Comparison of ENCODE assay signal across 23 cellular contexts in the genomic region with DNA sequence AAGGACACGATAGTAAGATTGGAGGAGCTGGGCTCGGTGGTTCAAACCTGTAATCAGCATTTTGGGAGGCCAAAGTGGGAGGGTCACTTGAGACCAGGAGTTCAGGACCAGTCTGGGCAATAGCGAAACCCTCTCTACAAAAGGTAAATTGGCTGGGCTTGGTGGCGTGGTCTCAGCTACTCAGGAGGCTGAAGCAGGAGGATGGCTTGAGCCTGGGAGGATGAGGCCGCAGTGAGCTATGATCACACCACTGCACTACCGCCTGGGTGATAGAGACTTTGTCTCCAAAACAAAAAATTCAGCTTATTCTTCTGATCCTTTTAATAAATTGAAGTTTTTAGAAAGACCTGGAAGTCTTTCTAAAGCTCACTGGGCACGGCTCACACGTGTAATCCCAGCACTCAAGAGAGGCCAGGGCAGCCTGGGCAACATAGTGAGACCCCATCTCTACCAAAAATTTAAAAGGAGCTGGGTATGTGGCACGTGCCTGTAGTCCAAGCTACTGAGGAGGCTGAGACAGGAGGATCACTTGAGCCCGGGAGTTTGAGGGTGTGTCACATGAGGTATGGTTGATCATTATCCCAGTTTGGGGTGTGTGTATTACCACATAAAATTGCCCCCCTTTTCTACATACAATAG. TPM values are rescaled to one million over a fixed set of nuclear protein-coding genes. Genes with fewer than 3 reads are reported as not detected.
DNase-seq lines count a peak whose midpoint lies in the region; ATAC-seq, FAIRE-seq and TF ChIP-seq lines count a peak whose summit lies in the region.
"Had no signal": no experiment of that assay in that cellular context is flagged by ENCODE, and none has a peak within 500 bp of the region (broad histone marks: within the 10 kb centered on the region; RNA-seq: fewer than 3 reads in every experiment).

No MANE protein-coding gene starts in this region.

- no peaks in the 10 kb centered on the region for H3K9me3 Mint-ChIP-seq in activated T-cell treated with anti-CD3 and anti-CD28 coated beads, Interleukin-2, amount 50 U/mL, for 24 hours
- H3K9me3 Mint-ChIP-seq in GM23338: no peaks in the 10 kb centered on the region
- H3K9me3 Mint-ChIP-seq: CD8-positive, alpha-beta T cell; H9 had no signal

- H3K27me3 ChIP-seq in GM23338 (ENCODE audit: insufficient read depth) (no peaks in the 10 kb centered on the region), K562 (ENCODE audit: control insufficient read depth in 2 of 2, insufficient read depth in 2 of 2, low read length in 2 of 2) (peaks cover 8 to 17% of the 10 kb centered on the region in 2 experiments)
- H3K27me3 ChIP-seq: BLaER1 treated with 17β-estradiol and CSF1 and Interleukin-3, amounts not matched to agents 10 nM and 100 nM; MG63; SJSA1 had no signal

- peak overlapping the region; percentile 40 for H3K27ac Mint-ChIP-seq in activated T-cell treated with anti-CD3 and anti-CD28 coated beads, Interleukin-2, amount 50 U/mL, for 24 hours
- H3K27ac Mint-ChIP-seq in GM23338: no peak overlapping the region
- H3K27ac Mint-ChIP-seq: CD8-positive, alpha-beta T cell had no signal

- H3K4me2 ChIP-seq in A549 (no peak overlapping the region), GM23338 (no peak overlapping the region), K562 (ENCODE audit: insufficient read depth, low read length) (no peak overlapping the region)
- H3K4me2 ChIP-seq: BLaER1 treated with 17β-estradiol and CSF1 and Interleukin-3, amounts not matched to agents 10 nM and 100 nM; PC-9 had no signal

- no peak for DNase-seq in activated T-cell treated with anti-CD3 and anti-CD28 coated beads, Interleukin-2, amount 50 U/mL, for 24 hours
- DNase-seq in activated T-cell treated with anti-CD3 and anti-CD28 coated beads for 4 hours: no peak
- no peak for DNase-seq in A549 (ENCODE audit: low read depth in 1 of 2, low spot score in 1 of 2)
- DNase-seq in GM23338 (ENCODE audit: low spot score): no peak
- no peak for DNase-seq in K562 (ENCODE audit: extremely low read depth in 1 of 4, low spot score in 3 of 4)
- no peak for DNase-seq in Ammon's horn (ENCODE audit: low spot score)
- no peak for DNase-seq in stimulated activated CD4-positive, alpha-beta T cell treated with anti-CD3 and anti-CD28 coated beads, Interleukin-12 subunit alpha, Interleukin-12 subunit beta, amount 100 ng/mL, for 4 hours
- no peak for DNase-seq in foreskin melanocyte
- DNase-seq: CD8-positive, alpha-beta T cell; H9; IMR-90; Karpas-422; MG63; NCI-H1048; NCI-H1436; NCI-H1930; NCI-H526; PC-9 had no signal

- no peak for TF ChIP-seq POLR2A in A549 (IDR thresholded peaks at IDR 0.05; ENCODE audit: low read length)
- TF ChIP-seq POLR2A in K562 (conservative IDR thresholded peaks at IDR 0.05): no peak

- in situ Hi-C loops in K562 (cut with MboI): loop anchor here (5.0 kb wide), 1 partner anchor 606 kb away; no protein-coding TSS in a partner anchor

- peaks cover 2% of the 10 kb centered on the region for H3K4me1 Mint-ChIP-seq in activated T-cell treated with anti-CD3 and anti-CD28 coated beads, Interleukin-2, amount 50 U/mL, for 24 hours (ENCODE audit: low read depth)
- H3K4me1 Mint-ChIP-seq in GM23338: peaks cover 4% of the 10 kb centered on the region; the same call in 1 of the 3 replicates

- no peak overlapping the region for H2AFZ ChIP-seq in GM23338
- H2AFZ ChIP-seq in K562 (ENCODE audit: low read depth, low read length): no peak overlapping the region
- H2AFZ ChIP-seq: PC-9 had no signal

- peaks cover 31% of the 10 kb centered on the region for H3K36me3 Mint-ChIP-seq in activated T-cell treated with anti-CD3 and anti-CD28 coated beads, Interleukin-2, amount 50 U/mL, for 24 hours (ENCODE audit: low read depth)
- peaks cover 29% of the 10 kb centered on the region; the same call in 2 of the 3 replicates for H3K36me3 Mint-ChIP-seq in GM23338 (ENCODE audit: low read depth)

- no peak for FAIRE-seq in A549 (lab: Jason Lieb, UNC)
- FAIRE-seq in K562 (lab: Jason Lieb, UNC): no peak
- FAIRE-seq: D721Med had no signal

- TF ChIP-seq RAD21 in A549 (conservative IDR thresholded peaks at IDR 0.05 in 1 of 2, IDR thresholded peaks at IDR 0.05 in 1 of 2) (no peak), K562 (CRISPR knock-in tag; conservative IDR thresholded peaks at IDR 0.05 in 1 of 2, IDR thresholded peaks at IDR 0.05 in 1 of 2) (no peak)

- no peak overlapping the region for H3K27ac ChIP-seq in A549
- no peak overlapping the region for H3K27ac ChIP-seq in GM23338 (ENCODE audit: low read depth)
- H3K27ac ChIP-seq in K562 (ENCODE audit: extremely low read depth, low read depth, low read length): no peak overlapping the region
- H3K27ac ChIP-seq: BLaER1 treated with 17β-estradiol and CSF1 and Interleukin-3, amounts not matched to agents 10 nM and 100 nM; HL-60; PC-9; SJSA1 had no signal

- H3K36me3 ChIP-seq in GM23338 (ENCODE audit: insufficient read depth): peaks cover 4% of the 10 kb centered on the region; the same call in 1 of the 2 replicates
- H3K36me3 ChIP-seq in K562 (ENCODE audit: control insufficient read depth, insufficient read depth, low read length): peaks cover 7% of the 10 kb centered on the region; the same call in 1 of the 3 replicates

- H3K4me3 ChIP-seq in A549 (no peak overlapping the region), GM23338 (no peak overlapping the region), K562 (no peak overlapping the region)
- H3K4me3 ChIP-seq: BLaER1 treated with 17β-estradiol and CSF1 and Interleukin-3, amounts not matched to agents 10 nM and 100 nM; MG63; PC-9; SJSA1 had no signal

- intact Hi-C loops in K562 (cut with micrococcal nuclease): loop anchor here (10.0 kb wide), 2 partner anchors 303 to 693 kb away; no protein-coding TSS in a partner anchor

- POLR2A ChIA-PET in A549 (lab: Yijun Ruan, JAX) (no interaction called here), K562 (lab: Yijun Ruan, JAX) (interaction anchor here (0.6 to 2.6 kb wide), 6 partner anchors 10 to 632 kb away, joined by 3 to 17 read pairs (median 4); a partner anchor contains a TSS)

- H3K9me3 ChIP-seq in A549: no peaks in the 10 kb centered on the region
- H3K9me3 ChIP-seq in K562 (replicated peaks; ENCODE audit: control insufficient read depth, insufficient read depth, low read depth, low read length): no peaks in the 10 kb centered on the region
- H3K9me3 ChIP-seq: BLaER1 treated with 17β-estradiol and CSF1 and Interleukin-3, amounts not matched to agents 10 nM and 100 nM; MG63; SJSA1 had no signal

- H3K4me3 Mint-ChIP-seq in activated T-cell treated with anti-CD3 and anti-CD28 coated beads, Interleukin-2, amount 50 U/mL, for 24 hours: no peak overlapping the region
- H3K4me3 Mint-ChIP-seq in GM23338: no peak overlapping the region
- H3K4me3 Mint-ChIP-seq: CD8-positive, alpha-beta T cell had no signal

- no peaks in the 10 kb centered on the region for H3K9me1 ChIP-seq in K562 (ENCODE audit: control insufficient read depth, insufficient read depth, low read length)

- BruUV-seq in K562 (replicated peaks; lab: Mats Ljungman, UMichigan): no TSS peak

- H3K9me2 ChIP-seq in GM23338 (ENCODE audit: insufficient read depth): no peaks in the 10 kb centered on the region

- H3F3A ChIP-seq in GM23338 (replicated peaks; ENCODE audit: low read depth): peaks cover 19% of the 10 kb centered on the region

- TF ChIP-seq EP300 in A549 (IDR thresholded peaks at IDR 0.05) (no peak), K562 (IDR thresholded peaks at IDR 0.05; ENCODE audit: low read length) (no peak)

- 91% methylated on average over 10 of the region's 10 CpGs for WGBS in A549 (ENCODE audit: missing lambda C conversion rate)
- 49% methylated on average over 10 of the region's 10 CpGs for WGBS in K562 (ENCODE audit: insufficient coverage, low coverage, missing lambda C conversion rate)

- peak; percentile 29 to 38; a peak in 4 of 6 replicates for ATAC-seq in A549
- peak; percentile 10; the same call in 1 of the 3 replicates for ATAC-seq in GM23338
- ATAC-seq in K562: no peak; the same call in 2 of the 3 replicates
- ATAC-seq: CD8-positive, alpha-beta T cell had no signal

- H4K20me1 ChIP-seq in GM23338 (replicated peaks; ENCODE audit: insufficient read depth) (peaks cover 5% of the 10 kb centered on the region; the same call in 1 of the 2 replicates), K562 (replicated peaks; ENCODE audit: control insufficient read depth, insufficient read depth, low read length) (no peaks in the 10 kb centered on the region)

- H3K27me3 Mint-ChIP-seq in activated T-cell treated with anti-CD3 and anti-CD28 coated beads, Interleukin-2, amount 50 U/mL, for 24 hours: no peaks in the 10 kb centered on the region
- peaks cover 21% of the 10 kb centered on the region for H3K27me3 Mint-ChIP-seq in GM23338 (ENCODE audit: insufficient read depth, low read depth, poor library complexity)

- H3K4me1 ChIP-seq in A549 (no peaks in the 10 kb centered on the region), GM23338 (ENCODE audit: insufficient read depth) (no peaks in the 10 kb centered on the region), K562 (replicated peaks in 1 of 2; ENCODE audit: control insufficient read depth in 2 of 2, insufficient read depth in 2 of 2, low read length in 2 of 2) (no peaks in the 10 kb centered on the region)
- H3K4me1 ChIP-seq: BLaER1 treated with 17β-estradiol and CSF1 and Interleukin-3, amounts not matched to agents 10 nM and 100 nM; SJSA1 had no signal

- H3K79me2 ChIP-seq in GM23338 (replicated peaks; ENCODE audit: insufficient read depth) (no peaks in the 10 kb centered on the region), K562 (ENCODE audit: control insufficient read depth, insufficient read depth, low read length) (no peaks in the 10 kb centered on the region)

- TF ChIP-seq CTCF in A549 (IDR thresholded peaks at IDR 0.05): no peak
- TF ChIP-seq CTCF in GM23338 (conservative IDR thresholded peaks at IDR 0.05; ENCODE audit: low read depth in 2 of 2): no peak; a peak in 1 of 4 replicates
- no peak for TF ChIP-seq CTCF in K562 (IDR thresholded peaks at IDR 0.05 in 2 of 3, conservative IDR thresholded peaks at IDR 0.05 in 1 of 3; ENCODE audit: insufficient read depth in 2 of 3, low read depth in 1 of 3, low read length in 3 of 3)

- H3K9ac ChIP-seq in K562 (ENCODE audit: insufficient read depth in 1 of 2, low read depth in 2 of 2, low read length in 2 of 2): no peak overlapping the region
- H3K9ac ChIP-seq: BLaER1 treated with 17β-estradiol and CSF1 and Interleukin-3, amounts not matched to agents 10 nM and 100 nM had no signal

- CTCF ChIA-PET in A549 (lab: Yijun Ruan, JAX) (interaction anchor here (0.6 to 0.8 kb wide), 2 partner anchors 95 to 614 kb away, joined by 3 to 4 read pairs; no protein-coding TSS in a partner anchor), K562 (lab: Yijun Ruan, JAX; ENCODE audit: low intra/inter-chr PET ratio) (no interaction called here)

RNA-seq across cellular contexts. Expression of a gene that starts 15.3 kb away (rescaled TPM):
- polyA plus RNA-seq in A549 (2011; rRNA removed): 0.07 TPM in 1 of 2 replicates, not detected in the other
- 0.19 and 0.21 TPM in 2 replicates for polyA plus RNA-seq in A549 (2012; cell fraction: cytosol; rRNA removed)
- 1.2 and 1.7 TPM in 2 replicates for polyA plus RNA-seq in A549 (2012; cell fraction: nucleus; rRNA removed)
- polyA plus RNA-seq in A549 (2017; fragmentation: RNase III; extraction: RNeasy Plus Mini Kit Qiagen cat#74134 plus additional on column Dnase treatment): 0.08 to 0.25 TPM (median 0.12 TPM) in 3 replicates
- polyA minus RNA-seq in A549 (2011; rRNA and poly(A)+ RNA removed): not detected in 2 replicates
- 0.31 and 1.5 TPM in 2 replicates for total RNA-seq in GM23338 (2014; rRNA removed; shearing (Covaris generic))
- polyA plus RNA-seq in GM23338 (2016; fragmentation: Nextera tagmentation; extraction: Ambion mirVana): 0.71 and 0.78 TPM in 2 replicates
- total RNA-seq in K562 (2011; cell fraction: chromatin; rRNA removed; ENCODE audit: low replicate concordance): 0.49 and 1.1 TPM in 2 replicates
- total RNA-seq in K562 (2011; cell fraction: nucleolus; rRNA removed): 0.33 and 0.39 TPM in 2 replicates
- total RNA-seq in K562 (2011; cell fraction: nucleoplasm; rRNA removed): 0.37 and 0.38 TPM in 2 replicates
- 0.08 TPM in 1 of 2 replicates, not detected in the other for total RNA-seq in K562 (2014; rRNA removed)
- total RNA-seq in K562 (2014; rRNA removed; fragmentation: Illumina TruSeq; extraction: Trizol): 0.07 TPM in 1 of 2 replicates, not detected in the other
- total RNA-seq in K562 (2015; rRNA removed; fragmentation: Illumina TruSeq; extraction: Trizol): not detected in 2 replicates
- 0.09 and 0.27 TPM in 2 replicates for total RNA-seq in K562 (2021)
- 0.03 TPM in 1 of 2 replicates, not detected in the other for polyA plus RNA-seq in K562 (2011; rRNA removed)
- polyA plus RNA-seq in K562 (2011; cell fraction: cytosol; rRNA removed): 0.03 and 0.09 TPM in 2 replicates
- polyA plus RNA-seq in K562 (2011; cell fraction: nucleus; rRNA removed): 0.14 and 0.28 TPM in 2 replicates
- polyA plus RNA-seq in K562 (2012): 0.76 and 1.9 TPM in 2 replicates
- polyA plus RNA-seq in K562 (2014; fragmentation: Illumina TruSeq; extraction: Trizol): not detected in 2 replicates
- under 1 TPM; 0.01 to 0.06 TPM for polyA plus RNA-seq in K562 (2014; fragmentation: Nextera tagmentation; extraction: Ambion mirVana)
- 0.11 and 0.23 TPM in 2 replicates for polyA plus RNA-seq in K562 (2014; rRNA removed)
- not detected in 2 replicates for polyA minus RNA-seq in K562 (2011; rRNA and poly(A)+ RNA removed)
- polyA minus RNA-seq in K562 (2011; cell fraction: cytosol; rRNA and poly(A)+ RNA removed): not detected in 2 replicates
- 0.11 and 0.13 TPM in 2 replicates for polyA minus RNA-seq in K562 (2011; cell fraction: nucleus; rRNA and poly(A)+ RNA removed)
- total RNA-seq: HT1080, IMR-90, PC-9, SJSA1 had no signal

RNA-seq across cellular contexts. Expression of a gene that starts 19.3 kb away (rescaled TPM):
- polyA plus RNA-seq in A549 (2011; rRNA removed) (219 and 299 TPM in 2 replicates), A549 (2017; fragmentation: RNase III; extraction: RNeasy Plus Mini Kit Qiagen cat#74134 plus additional on column Dnase treatment) (245 to 264 TPM (median 264 TPM) in 3 replicates), GM23338 (2016; fragmentation: Nextera tagmentation; extraction: Ambion mirVana) (171 and 204 TPM in 2 replicates), K562 (2011; rRNA removed) (220 and 244 TPM in 2 replicates), K562 (2014; fragmentation: Illumina TruSeq; extraction: Trizol) (358 and 487 TPM in 2 replicates), K562 (2014; fragmentation: Nextera tagmentation; extraction: Ambion mirVana) (100 to 1,000 TPM; 122 to 285 TPM), K562 (2014; rRNA removed) (403 and 515 TPM in 2 replicates)
- polyA plus RNA-seq in A549 (2012; cell fraction: cytosol; rRNA removed): 162 and 197 TPM in 2 replicates
- polyA plus RNA-seq in A549 (2012; cell fraction: nucleus; rRNA removed): 71.2 and 117 TPM in 2 replicates
- polyA minus RNA-seq in A549 (2011; rRNA and poly(A)+ RNA removed): 83.7 and 84.1 TPM in 2 replicates
- total RNA-seq in GM23338 (2014; rRNA removed; shearing (Covaris generic)): 258 and 313 TPM in 2 replicates
- total RNA-seq in K562 (2011; cell fraction: chromatin; rRNA removed; ENCODE audit: low replicate concordance): 242 and 417 TPM in 2 replicates
- total RNA-seq in K562 (2011; cell fraction: nucleolus; rRNA removed): 197 and 216 TPM in 2 replicates
- total RNA-seq in K562 (2011; cell fraction: nucleoplasm; rRNA removed): 336 and 397 TPM in 2 replicates
- total RNA-seq in K562 (2014; rRNA removed) (129 TPM in 2 replicates), K562 (2014; rRNA removed; fragmentation: Illumina TruSeq; extraction: Trizol) (176 and 198 TPM in 2 replicates), K562 (2015; rRNA removed; fragmentation: Illumina TruSeq; extraction: Trizol) (206 and 220 TPM in 2 replicates), K562 (2021) (211 and 243 TPM in 2 replicates)
- 83.0 and 130 TPM in 2 replicates for polyA plus RNA-seq in K562 (2011; cell fraction: cytosol; rRNA removed)
- 341 and 531 TPM in 2 replicates for polyA plus RNA-seq in K562 (2011; cell fraction: nucleus; rRNA removed)
- polyA plus RNA-seq in K562 (2012): 176 and 348 TPM in 2 replicates
- polyA minus RNA-seq in K562 (2011; rRNA and poly(A)+ RNA removed): 180 and 229 TPM in 2 replicates
- 96.8 and 129 TPM in 2 replicates for polyA minus RNA-seq in K562 (2011; cell fraction: cytosol; rRNA and poly(A)+ RNA removed)
- 160 and 216 TPM in 2 replicates for polyA minus RNA-seq in K562 (2011; cell fraction: nucleus; rRNA and poly(A)+ RNA removed)

RNA-seq across cellular contexts. Expression of a gene that starts 28.1 kb away (rescaled TPM):
- polyA plus RNA-seq in A549 (2011; rRNA removed): 30.8 and 43.6 TPM in 2 replicates
- 186 and 208 TPM in 2 replicates for polyA plus RNA-seq in A549 (2012; cell fraction: cytosol; rRNA removed)
- polyA plus RNA-seq in A549 (2012; cell fraction: nucleus; rRNA removed): 93.0 and 140 TPM in 2 replicates
- polyA plus RNA-seq in A549 (2017; fragmentation: RNase III; extraction: RNeasy Plus Mini Kit Qiagen cat#74134 plus additional on column Dnase treatment): 87.8 to 97.5 TPM (median 89.7 TPM) in 3 replicates
- polyA minus RNA-seq in A549 (2011; rRNA and poly(A)+ RNA removed): 62.6 and 97.6 TPM in 2 replicates
- total RNA-seq in GM23338 (2014; rRNA removed; shearing (Covaris generic)): 144 and 170 TPM in 2 replicates
- polyA plus RNA-seq in GM23338 (2016; fragmentation: Nextera tagmentation; extraction: Ambion mirVana): 253 and 313 TPM in 2 replicates
- total RNA-seq in K562 (2011; cell fraction: chromatin; rRNA removed; ENCODE audit: low replicate concordance): 25.5 and 107 TPM in 2 replicates
- 109 and 122 TPM in 2 replicates for total RNA-seq in K562 (2011; cell fraction: nucleolus; rRNA removed)
- 64.7 and 103 TPM in 2 replicates for total RNA-seq in K562 (2011; cell fraction: nucleoplasm; rRNA removed)
- total RNA-seq in K562 (2014; rRNA removed): 93.2 and 164 TPM in 2 replicates
- 36.1 and 40.4 TPM in 2 replicates for total RNA-seq in K562 (2014; rRNA removed; fragmentation: Illumina TruSeq; extraction: Trizol)
- 82.5 and 95.0 TPM in 2 replicates for total RNA-seq in K562 (2015; rRNA removed; fragmentation: Illumina TruSeq; extraction: Trizol)
- total RNA-seq in K562 (2021): 373 and 403 TPM in 2 replicates
- polyA plus RNA-seq in K562 (2011; rRNA removed): 51.5 and 53.4 TPM in 2 replicates
- polyA plus RNA-seq in K562 (2011; cell fraction: cytosol; rRNA removed): 100 and 208 TPM in 2 replicates
- 62.9 and 103 TPM in 2 replicates for polyA plus RNA-seq in K562 (2011; cell fraction: nucleus; rRNA removed)
- 211 and 367 TPM in 2 replicates for polyA plus RNA-seq in K562 (2012)
- 296 and 340 TPM in 2 replicates for polyA plus RNA-seq in K562 (2014; fragmentation: Illumina TruSeq; extraction: Trizol)
- polyA plus RNA-seq in K562 (2014; fragmentation: Nextera tagmentation; extraction: Ambion mirVana): 10 to 100 TPM; 23.9 to 34.1 TPM
- polyA plus RNA-seq in K562 (2014; rRNA removed): 143 and 176 TPM in 2 replicates
- polyA minus RNA-seq in K562 (2011; rRNA and poly(A)+ RNA removed): 55.4 and 73.9 TPM in 2 replicates
- 241 and 294 TPM in 2 replicates for polyA minus RNA-seq in K562 (2011; cell fraction: cytosol; rRNA and poly(A)+ RNA removed)
- polyA minus RNA-seq in K562 (2011; cell fraction: nucleus; rRNA and poly(A)+ RNA removed): 35.8 and 45.7 TPM in 2 replicates
